24 cellular contexts compared by ENCODE assay signal in the genomic region with DNA sequence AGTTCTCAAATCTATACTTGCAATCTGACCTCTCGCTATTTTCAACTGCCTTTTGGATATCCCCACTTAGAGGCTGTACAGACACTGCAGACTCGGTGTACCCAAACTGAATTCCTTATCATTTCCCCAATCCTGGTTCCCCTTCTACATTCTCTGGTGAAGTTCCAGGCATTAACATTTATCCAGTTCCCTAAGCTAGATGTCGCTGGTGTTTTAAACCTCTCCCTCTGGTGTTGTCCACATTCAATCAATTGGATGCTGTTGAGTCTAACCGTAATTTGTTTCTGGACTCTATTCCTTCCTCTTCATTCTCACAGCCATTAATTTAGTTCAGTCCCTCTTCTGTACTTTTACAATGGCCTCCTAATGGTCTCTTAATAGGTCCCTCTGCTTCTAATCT. TPM values are rescaled to one million over a fixed set of nuclear protein-coding genes. Genes with fewer than 3 reads are reported as not detected.
DNase-seq lines count a peak whose midpoint lies in the region; ATAC-seq lines count a peak whose summit lies in the region.
"Had no signal": no experiment of that assay in that cellular context is flagged by ENCODE, and none has a peak within 500 bp of the region (broad histone marks: within the 10 kb centered on the region; RNA-seq: fewer than 3 reads in every experiment).

No MANE protein-coding gene starts in this region.

- no peak for DNase-seq in activated naive CD8-positive, alpha-beta T cell treated with anti-CD3 and anti-CD28 coated beads for 36 hours
- peak; percentile 7 for DNase-seq in OCI-M2 (lab: John Stamatoyannopoulos, UW; ENCODE audit: unreplicated experiment)
- DNase-seq in cerebellar cortex (ENCODE audit: low spot score), result peak; percentile 5
- no peak for DNase-seq in D341Med (ENCODE audit: low spot score)
- no peak for DNase-seq in activated CD4-positive, alpha-beta T cell treated with anti-CD3 and anti-CD28 coated beads for 48 hours
- DNase-seq: 8988T; CD4-positive, CD25-positive, alpha-beta regulatory T cell; H9; KG1; NCI-H1092 treated with DMSO at 0.1 percent for 48 hours; NCI-H1436; NCI-H187; NCI-H2081 treated with DMSO at 0.1 percent for 48 hours; NCI-H446; NCI-H524 treated with DMSO at 0.1 percent for 48 hours; NCI-H82; NK-92 treated with Interleukin-12 subunit alpha and Interleukin-12 subunit beta, amount 100 ng/mL, for 24 hours; PC-9; Right ventricle myocardium superior; T-cell had no signal

- no peaks in the 10 kb centered on the region for H3K27me3 Mint-ChIP-seq in activated naive CD8-positive, alpha-beta T cell
- H3K27me3 Mint-ChIP-seq in activated naive CD8-positive, alpha-beta T cell treated with anti-CD3 and anti-CD28 coated beads for 36 hours, result no peaks in the 10 kb centered on the region

- H3K27ac Mint-ChIP-seq in activated naive CD8-positive, alpha-beta T cell, result peak overlapping the region; percentile 68
- H3K27ac Mint-ChIP-seq in activated naive CD8-positive, alpha-beta T cell treated with anti-CD3 and anti-CD28 coated beads for 36 hours, result no peak overlapping the region
- H3K27ac Mint-ChIP-seq: CD4-positive, CD25-positive, alpha-beta regulatory T cell; GM23338; H9 had no signal

- no peaks in the 10 kb centered on the region for H3K36me3 Mint-ChIP-seq in activated naive CD8-positive, alpha-beta T cell
- H3K36me3 Mint-ChIP-seq in activated naive CD8-positive, alpha-beta T cell treated with anti-CD3 and anti-CD28 coated beads for 36 hours, result no peaks in the 10 kb centered on the region
- H3K36me3 Mint-ChIP-seq: CD4-positive, CD25-positive, alpha-beta regulatory T cell; T-cell had no signal

- no peak for ATAC-seq in HG02623 (IDR thresholded peaks at IDR 0.05; ENCODE audit: unreplicated experiment)
- no peak for ATAC-seq in GM19467 (IDR thresholded peaks at IDR 0.05; ENCODE audit: unreplicated experiment)
- ATAC-seq: GM23338, T-cell had no signal

- peaks cover 33% of the 10 kb centered on the region for H3K4me1 Mint-ChIP-seq in activated naive CD8-positive, alpha-beta T cell (ENCODE audit: low read depth)
- peaks cover 28% of the 10 kb centered on the region for H3K4me1 Mint-ChIP-seq in activated naive CD8-positive, alpha-beta T cell treated with anti-CD3 and anti-CD28 coated beads for 36 hours

- H3K4me3 Mint-ChIP-seq in activated naive CD8-positive, alpha-beta T cell, result no peak overlapping the region
- H3K4me3 Mint-ChIP-seq in activated naive CD8-positive, alpha-beta T cell treated with anti-CD3 and anti-CD28 coated beads for 36 hours, result no peak overlapping the region
- H3K4me3 Mint-ChIP-seq: CD4-positive, CD25-positive, alpha-beta regulatory T cell; GM23338; H9 had no signal

- no peaks in the 10 kb centered on the region for H3K9me3 Mint-ChIP-seq in activated naive CD8-positive, alpha-beta T cell (ENCODE audit: low read depth)
- H3K9me3 Mint-ChIP-seq in activated naive CD8-positive, alpha-beta T cell treated with anti-CD3 and anti-CD28 coated beads for 36 hours, result no peaks in the 10 kb centered on the region
- H3K9me3 Mint-ChIP-seq: CD4-positive, CD25-positive, alpha-beta regulatory T cell; GM23338; H9; T-cell had no signal

RNA-seq across cellular contexts. Expression of a gene that starts 7.2 kb away (rescaled TPM):
- total RNA-seq in activated naive CD8-positive, alpha-beta T cell treated with anti-CD3 and anti-CD28 coated beads for 36 hours, result 10 to 100 TPM; 76.4 TPM

Comparison
In these comparisons a context has a peak if more than half of its experiments do, and no peak if none do; other contexts are left out.
1. DNase-seq: peak in OCI-M2 (single experiment) and cerebellar cortex (single experiment); none in activated naive CD8-positive, alpha-beta T cell treated with anti-CD3 and anti-CD28 coated beads for 36 hours (single experiment), D341Med (single experiment) and activated CD4-positive, alpha-beta T cell treated with anti-CD3 and anti-CD28 coated beads for 48 hours (single experiment).